ENCODE assay signal across 1 cellular context in the genomic region with DNA sequence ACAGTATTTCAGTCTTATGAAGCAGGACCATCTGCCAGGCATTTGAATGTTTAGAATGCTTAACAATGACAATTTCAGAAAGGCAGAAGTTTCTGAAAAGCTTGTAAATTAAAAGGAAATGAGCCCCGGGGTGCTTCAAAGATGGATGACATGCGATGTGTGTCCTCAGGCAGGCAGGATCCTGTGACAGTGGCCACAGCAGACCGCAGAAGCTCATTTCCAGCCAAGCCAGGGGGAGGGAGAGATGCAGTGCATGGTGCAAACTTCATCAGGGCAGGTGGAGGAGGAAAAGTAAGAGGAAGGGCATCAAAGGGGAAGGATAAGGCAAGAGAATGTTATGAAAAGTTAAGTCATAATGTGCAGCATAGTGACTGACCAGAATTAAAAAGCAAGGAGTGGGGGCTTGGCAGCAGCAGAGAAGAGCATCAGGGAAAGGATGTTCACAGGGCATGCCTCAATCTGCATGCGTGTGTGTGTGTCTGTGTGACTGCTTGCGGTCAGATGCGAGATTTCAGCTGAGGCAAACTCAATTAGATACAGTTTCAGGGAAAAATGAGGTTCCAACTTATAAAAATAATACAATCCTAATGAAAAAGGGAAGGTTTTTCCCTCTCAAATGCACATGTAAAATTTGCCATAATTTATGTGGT.
TF ChIP-seq lines count a peak whose summit lies in the region.

No MANE protein-coding gene starts in this region.

TF ChIP-seq in H1, 55 proteins besides CTCF, POLR2A, EP300 and RAD21:
- TF ChIP-seq POU5F1 (IDR thresholded peaks at IDR 0.05; ENCODE audit: low read depth, low read length) (no peak), BRCA1 (IDR thresholded peaks at IDR 0.05; ENCODE audit: low read depth, low read length) (no peak), CHD1 (IDR thresholded peaks at IDR 0.05; ENCODE audit: low read depth, low read length) (no peak), ZNF274 (IDR thresholded peaks at IDR 0.05; ENCODE audit: borderline replicate concordance, extremely low read depth, low read length) (no peak), EZH2 (IDR thresholded peaks at IDR 0.05; ENCODE audit: low read depth, low read length, severe bottlenecking) (no peak), SIX5 (IDR thresholded peaks at IDR 0.05; ENCODE audit: low read depth, low read length) (no peak), TAF1 (IDR thresholded peaks at IDR 0.05; ENCODE audit: low read depth, low read length) (no peak), NRF1 (IDR thresholded peaks at IDR 0.05; ENCODE audit: low read depth, low read length) (no peak), SAP30 (IDR thresholded peaks at IDR 0.05; ENCODE audit: insufficient read depth, insufficient replicate concordance, low read length) (no peak), JUND (IDR thresholded peaks at IDR 0.05; ENCODE audit: low read length) (no peak), SIN3A (conservative IDR thresholded peaks at IDR 0.05 in 1 of 2, IDR thresholded peaks at IDR 0.05 in 1 of 2; ENCODE audit: low read depth in 1 of 2, low read length in 2 of 2) (no peak), SRF (IDR thresholded peaks at IDR 0.05; ENCODE audit: low read depth, low read length) (no peak), SP1 (IDR thresholded peaks at IDR 0.05; ENCODE audit: low read depth, low read length) (no peak), BCL11A (IDR thresholded peaks at IDR 0.05; ENCODE audit: low read depth in 2 of 2, low read length in 2 of 2) (no peak)
- TF ChIP-seq, protein P1, sequence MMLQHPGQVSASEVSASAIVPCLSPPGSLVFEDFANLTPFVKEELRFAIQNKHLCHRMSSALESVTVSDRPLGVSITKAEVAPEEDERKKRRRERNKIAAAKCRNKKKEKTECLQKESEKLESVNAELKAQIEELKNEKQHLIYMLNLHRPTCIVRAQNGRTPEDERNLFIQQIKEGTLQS (IDR thresholded peaks at IDR 0.05; ENCODE audit: insufficient read depth, low read depth, low read length): no peak
TF ChIP-seq in H1: peak in this region for 0.
